Comparison of ENCODE assay signal across 21 cellular contexts in genomic region chr4:156958276-156959074, GRCh38. TPM values are rescaled to one million over a fixed set of nuclear protein-coding genes. Genes with fewer than 3 reads are reported as not detected.
A peak's percentile ranks its signal among the peaks of the same experiment; 100 is the strongest.
DNase-seq lines count a peak whose midpoint lies in the region; ATAC-seq, FAIRE-seq and TF ChIP-seq lines count a peak whose summit lies in the region.
"Had no signal": no experiment of that assay in that cellular context is flagged by ENCODE, and none has a peak within 500 bp of the region (broad histone marks: within the 10 kb centered on the region; RNA-seq: fewer than 3 reads in every experiment).

No MANE protein-coding gene starts in this region.

- peaks cover 0 to 19% (median 2%) of the 10 kb centered on the region in 11 donors for H3K9me3 Mint-ChIP-seq in naive thymus-derived CD4-positive, alpha-beta T cell
- H3K9me3 Mint-ChIP-seq: activated naive CD4-positive, alpha-beta T cell treated with anti-CD3 and anti-CD28 coated beads, Interleukin-2, amount 10 ng/mL, durations not matched to agents 7 days and 5 days had no signal

- intact Hi-C loops in HepG2 (cut with micrococcal nuclease; ENCODE audit: unreplicated experiment) = no loop called here
- intact Hi-C loops in breast epithelium (cut with DNase I; ENCODE audit: low total_unique reads) = no loop called here
- intact Hi-C loops in left colon (cut with DNase I, micrococcal nuclease) = no loop called here
- intact Hi-C loops in naive thymus-derived CD4-positive, alpha-beta T cell (cut with micrococcal nuclease) = no loop called here

- no peak overlapping the region for H3K9ac ChIP-seq in liver (ENCODE audit: low read depth in 1 of 2, low read length in 2 of 2)
- no peak overlapping the region for H3K9ac ChIP-seq in HepG2 (ENCODE audit: insufficient read depth, low read depth, low read length)

- no peaks in the 10 kb centered on the region for H3K9me3 ChIP-seq in liver (ENCODE audit: control insufficient read depth in 4 of 4, low read length in 3 of 4)
- no peaks in the 10 kb centered on the region for H3K9me3 ChIP-seq in HepG2 (ENCODE audit: low read length)
- H3K9me3 ChIP-seq in breast epithelium = no peaks in the 10 kb centered on the region
- H3K9me3 ChIP-seq in naive thymus-derived CD4-positive, alpha-beta T cell (ENCODE audit: control insufficient read depth in 2 of 3, low read length in 3 of 3) = no peaks in the 10 kb centered on the region
- H3K9me3 ChIP-seq: neutrophil had no signal

- H3K4me2 ChIP-seq in HepG2 (ENCODE audit: low read depth, low read length) = no peak overlapping the region

- POLR2A ChIA-PET in HepG2 (lab: Yijun Ruan, JAX) = no interaction called here
- POLR2A ChIA-PET in naive thymus-derived CD4-positive, alpha-beta T cell (lab: Charles Lee) = no interaction called here

- H3K4me3 ChIP-seq in liver (ENCODE audit: low read depth in 1 of 3, low read length in 3 of 3) = no peak overlapping the region
- no peak overlapping the region for H3K4me3 ChIP-seq in HepG2 (replicated peaks in 1 of 3; ENCODE audit: insufficient read depth in 1 of 3, low read depth in 2 of 3, low read length in 3 of 3)
- no peak overlapping the region for H3K4me3 ChIP-seq in breast epithelium
- H3K4me3 ChIP-seq in naive thymus-derived CD4-positive, alpha-beta T cell (ENCODE audit: low read length) = no peak overlapping the region
- H3K4me3 ChIP-seq: GM12878 had no signal

- no peaks in the 10 kb centered on the region for H3K27me3 ChIP-seq in liver (ENCODE audit: control insufficient read depth in 4 of 4, insufficient read depth in 4 of 4, low read length in 3 of 4)
- H3K27me3 ChIP-seq in HepG2 (ENCODE audit: control insufficient read depth in 1 of 2, insufficient read depth in 2 of 2, low read length in 2 of 2) = no peaks in the 10 kb centered on the region
- no peaks in the 10 kb centered on the region for H3K27me3 ChIP-seq in breast epithelium
- no peaks in the 10 kb centered on the region for H3K27me3 ChIP-seq in naive thymus-derived CD4-positive, alpha-beta T cell (ENCODE audit: control insufficient read depth in 2 of 2, insufficient read depth in 2 of 2, low read length in 2 of 2)
- H3K27me3 ChIP-seq: neutrophil had no signal

- 72% methylated on average over 2 of the region's 2 CpGs for WGBS in liver
- WGBS in HepG2 (ENCODE audit: low lambda C conversion rate) = 95% methylated on average over 2 of the region's 2 CpGs

- TF ChIP-seq CTCF in liver (IDR thresholded peaks at IDR 0.05; ENCODE audit: low read depth, low read length, missing input control) = no peak
- no peak for TF ChIP-seq CTCF in HepG2 (CRISPR knock-in tag; IDR thresholded peaks at IDR 0.05)
- TF ChIP-seq CTCF in breast epithelium (IDR thresholded peaks at IDR 0.05) = no peak

- no peak for FAIRE-seq in HepG2 (lab: Jason Lieb, UNC)
- FAIRE-seq: GM12878, small intestine had no signal

- H3K27ac ChIP-seq in liver (ENCODE audit: low read depth in 1 of 2, low read length in 2 of 2) = no peak overlapping the region
- H3K27ac ChIP-seq in HepG2 (ENCODE audit: extremely low read length, insufficient read depth, low read length) = no peak overlapping the region
- H3K27ac ChIP-seq in breast epithelium = peak overlapping the region; percentile 0 to 30
- no peak overlapping the region for H3K27ac ChIP-seq in naive thymus-derived CD4-positive, alpha-beta T cell (ENCODE audit: low read depth, low read length)
- no peak overlapping the region for H3K27ac ChIP-seq in caudate nucleus (ENCODE audit: low read depth, low read length)
- H3K27ac ChIP-seq: neutrophil had no signal

- no peak overlapping the region for H2AFZ ChIP-seq in HepG2 (ENCODE audit: low read length)

- no peaks in the 10 kb centered on the region for H3K36me3 Mint-ChIP-seq in naive thymus-derived CD4-positive, alpha-beta T cell
- H3K36me3 Mint-ChIP-seq: activated naive CD4-positive, alpha-beta T cell treated with anti-CD3 and anti-CD28 coated beads, Interleukin-2, amount 10 ng/mL, durations not matched to agents 7 days and 5 days; memory B cell; stimulated activated effector memory CD8-positive, alpha-beta T cell treated with anti-CD3 and anti-CD28 coated beads, Interleukin-12 subunit alpha, Interleukin-12 subunit beta, amount 100 ng/mL, for 72 hours had no signal

- no TSS peak for BruUV-seq in HepG2 (replicated peaks; lab: Mats Ljungman, UMichigan)

- TF ChIP-seq RAD21 in liver (IDR thresholded peaks at IDR 0.05) (no peak), HepG2 (CRISPR knock-in tag; IDR thresholded peaks at IDR 0.05) (no peak)

- H4K20me1 ChIP-seq in HepG2 (ENCODE audit: insufficient read depth, low read length) = no peaks in the 10 kb centered on the region

- H3K4me3 Mint-ChIP-seq in naive thymus-derived CD4-positive, alpha-beta T cell = no peak overlapping the region
- H3K4me3 Mint-ChIP-seq: activated CD4-positive, alpha-beta T cell treated with anti-CD3 and anti-CD28 coated beads for 36 hours; activated naive CD4-positive, alpha-beta T cell treated with anti-CD3 and anti-CD28 coated beads, Interleukin-2, amount 10 ng/mL, durations not matched to agents 7 days and 5 days; memory B cell; stimulated activated effector memory CD8-positive, alpha-beta T cell treated with anti-CD3 and anti-CD28 coated beads, Interleukin-12 subunit alpha, Interleukin-12 subunit beta, amount 100 ng/mL, for 72 hours; type B pancreatic cell had no signal

- H3K4me1 Mint-ChIP-seq in naive thymus-derived CD4-positive, alpha-beta T cell = peaks cover 0 to 2% (median 0%) of the 10 kb centered on the region in 7 donors
- H3K4me1 Mint-ChIP-seq: activated CD4-positive, alpha-beta T cell treated with anti-CD3 and anti-CD28 coated beads for 36 hours; activated naive CD4-positive, alpha-beta T cell treated with anti-CD3 and anti-CD28 coated beads, Interleukin-2, amount 10 ng/mL, durations not matched to agents 7 days and 5 days; memory B cell; stimulated activated effector memory CD8-positive, alpha-beta T cell treated with anti-CD3 and anti-CD28 coated beads, Interleukin-12 subunit alpha, Interleukin-12 subunit beta, amount 100 ng/mL, for 72 hours had no signal

- H3K4me1 ChIP-seq in liver (ENCODE audit: control insufficient read depth in 4 of 4, insufficient read depth in 4 of 4, low read length in 3 of 4) = peaks cover 7 to 33% (median 19%) of the 10 kb centered on the region in 4 donors
- H3K4me1 ChIP-seq in HepG2 (ENCODE audit: insufficient read depth, low read length) = peaks cover 39% of the 10 kb centered on the region
- H3K4me1 ChIP-seq in breast epithelium = no peaks in the 10 kb centered on the region
- no peaks in the 10 kb centered on the region for H3K4me1 ChIP-seq in naive thymus-derived CD4-positive, alpha-beta T cell (ENCODE audit: control insufficient read depth in 2 of 2, insufficient read depth in 2 of 2, low read length in 2 of 2)

- no peak for TF ChIP-seq EP300 in HepG2 (IDR thresholded peaks at IDR 0.05; ENCODE audit: low read depth in 2 of 2, low read length in 2 of 2)
- TF ChIP-seq EP300 in HepG2 (CRISPR knock-in tag; IDR thresholded peaks at IDR 0.05; ENCODE audit: borderline replicate concordance) = no peak

- peaks cover 2% of the 10 kb centered on the region for H3K79me2 ChIP-seq in HepG2 (ENCODE audit: insufficient read depth, low read length)

- H3K36me3 ChIP-seq in liver (ENCODE audit: control insufficient read depth in 4 of 4, insufficient read depth in 3 of 4, low read depth in 1 of 4, low read length in 3 of 4) (no peaks in the 10 kb centered on the region), HepG2 (replicated peaks in 1 of 2; ENCODE audit: control insufficient read depth in 1 of 2, insufficient read depth in 2 of 2, low read length in 2 of 2) (no peaks in the 10 kb centered on the region), breast epithelium (no peaks in the 10 kb centered on the region)
- H3K36me3 ChIP-seq in naive thymus-derived CD4-positive, alpha-beta T cell (ENCODE audit: control insufficient read depth in 2 of 3, insufficient read depth in 3 of 3, low read length in 3 of 3) = no peaks in the 10 kb centered on the region
- H3K36me3 ChIP-seq: neutrophil had no signal

- ATAC-seq in HepG2 (no peak), left colon (peak; percentile 59), HG03521 (IDR thresholded peaks at IDR 0.05; ENCODE audit: unreplicated experiment) (no peak)
- ATAC-seq in naive thymus-derived CD4-positive, alpha-beta T cell = no peak
- ATAC-seq: activated CD4-positive, alpha-beta T cell treated with anti-CD3 and anti-CD28 coated beads for 36 hours; GM12878; stimulated activated effector memory CD8-positive, alpha-beta T cell treated with anti-CD3 and anti-CD28 coated beads, Interleukin-12 subunit alpha, Interleukin-12 subunit beta, amount 100 ng/mL, for 72 hours had no signal

- no peak overlapping the region for H3K27ac Mint-ChIP-seq in naive thymus-derived CD4-positive, alpha-beta T cell
- H3K27ac Mint-ChIP-seq: activated CD4-positive, alpha-beta T cell treated with anti-CD3 and anti-CD28 coated beads for 36 hours; activated naive CD4-positive, alpha-beta T cell treated with anti-CD3 and anti-CD28 coated beads, Interleukin-2, amount 10 ng/mL, durations not matched to agents 7 days and 5 days; memory B cell; stimulated activated effector memory CD8-positive, alpha-beta T cell treated with anti-CD3 and anti-CD28 coated beads, Interleukin-12 subunit alpha, Interleukin-12 subunit beta, amount 100 ng/mL, for 72 hours; type B pancreatic cell had no signal

- H3K27me3 Mint-ChIP-seq in naive thymus-derived CD4-positive, alpha-beta T cell = peaks cover 0 to 10% (median 0%) of the 10 kb centered on the region in 5 donors
- H3K27me3 Mint-ChIP-seq: activated naive CD4-positive, alpha-beta T cell treated with anti-CD3 and anti-CD28 coated beads, Interleukin-2, amount 10 ng/mL, durations not matched to agents 7 days and 5 days; memory B cell; type B pancreatic cell had no signal

- DNase-seq in HepG2 (ENCODE audit: low spot score) = no peak
- DNase-seq in breast epithelium (ENCODE audit: low spot score in 2 of 2) = no peak
- DNase-seq in left colon = no peak
- no peak for DNase-seq in naive thymus-derived CD4-positive, alpha-beta T cell
- DNase-seq in caudate nucleus (lab: John Stamatoyannopoulos, UW) = no peak
- no peak for DNase-seq in ureter (ENCODE audit: low spot score)
- DNase-seq: activated CD4-positive, alpha-beta T cell treated with anti-CD3 and anti-CD28 coated beads for 36 hours; activated naive CD4-positive, alpha-beta T cell treated with anti-CD3 and anti-CD28 coated beads, Interleukin-2, amount 10 ng/mL, durations not matched to agents 7 days and 5 days; effector CD8-positive, alpha-beta T cell; H7; NCI-H1092; NCI-H2171 treated with DMSO at 0.1 percent for 48 hours; SHP77; small intestine had no signal

- CTCF ChIA-PET in HepG2 (lab: Yijun Ruan, JAX; ENCODE audit: low intra/inter-chr PET ratio, low total read pairs) = no interaction called here
- CTCF ChIA-PET in naive thymus-derived CD4-positive, alpha-beta T cell (lab: Charles Lee) = no interaction called here

- in situ Hi-C loops in HepG2 (cut with HindIII; ENCODE audit: extremely low pct_ligation_motif_present, low pct_unique_long_range_greater_than_20kb) = loop anchor here (25.0 kb wide), 1 partner anchor 1079 kb away; no protein-coding TSS in a partner anchor

- TF ChIP-seq POLR2A in HepG2 (IDR thresholded peaks at IDR 0.05; ENCODE audit: insufficient read depth in 1 of 2, low read depth in 2 of 2, low read length in 2 of 2) = no peak
- TF ChIP-seq POLR2A in breast epithelium (IDR thresholded peaks at IDR 0.05) = no peak

RNA-seq across cellular contexts. Expression of gene PDGFC, which starts 13.1 kb away (rescaled TPM):
- total RNA-seq in liver (10 to 100 TPM; 11.1 to 25.7 TPM), HepG2 (2016; rRNA removed; fragmentation: Illumina TruSeq; extraction: Trizol) (6.8 and 9.1 TPM in 2 replicates), breast epithelium (10 to 100 TPM; 32.4 to 59.7 (median 54.4) TPM), left colon (10 to 100 TPM in 1 of 2 donors, 1 to 10 TPM in 1; 3.8 to 14.3 TPM), ureter (13.8 TPM)
- polyA plus RNA-seq in liver (1 to 10 TPM; 5.8 to 8.3 TPM), HepG2 (2011; rRNA removed) (4.1 and 4.6 TPM in 2 replicates)
- 1.2 and 1.8 TPM in 2 replicates for total RNA-seq in HepG2 (2016; cell fraction: cytosol; rRNA removed; fragmentation: Illumina TruSeq; extraction: Trizol; ENCODE audit: low read depth)
- 8.4 and 8.6 TPM in 2 replicates for total RNA-seq in HepG2 (2016; cell fraction: insoluble cytoplasmic fraction; rRNA removed; fragmentation: Illumina TruSeq; extraction: Trizol)
- total RNA-seq in HepG2 (2016; cell fraction: membrane; rRNA removed; fragmentation: Illumina TruSeq; extraction: Trizol) = 3.8 and 6.4 TPM in 2 replicates
- total RNA-seq in HepG2 (2016; cell fraction: nucleus; rRNA removed; fragmentation: Illumina TruSeq; extraction: Trizol) = 14.5 and 17.0 TPM in 2 replicates
- polyA plus RNA-seq in HepG2 (2011; cell fraction: cytosol; rRNA removed) = 2.0 and 2.9 TPM in 2 replicates
- polyA plus RNA-seq in HepG2 (2011; cell fraction: nucleus; rRNA removed) = 2.3 and 2.9 TPM in 2 replicates
- 6.0 and 8.4 TPM in 2 replicates for polyA plus RNA-seq in HepG2 (2012)
- polyA plus RNA-seq in HepG2 (2016; cell fraction: cytosol; fragmentation: Illumina TruSeq; extraction: Trizol; ENCODE audit: low read depth) = 0.43 and 0.67 TPM in 2 replicates
- polyA plus RNA-seq in HepG2 (2016; cell fraction: insoluble cytoplasmic fraction; fragmentation: Illumina TruSeq; extraction: Trizol; ENCODE audit: low read depth) = 7.1 and 7.3 TPM in 2 replicates
- polyA plus RNA-seq in HepG2 (2016; cell fraction: membrane; fragmentation: Illumina TruSeq; extraction: Trizol; ENCODE audit: low read depth) = 2.5 and 2.7 TPM in 2 replicates
- polyA plus RNA-seq in HepG2 (2016; cell fraction: nucleus; fragmentation: Illumina TruSeq; extraction: Trizol; ENCODE audit: insufficient read depth, low read depth) = 8.0 and 8.3 TPM in 2 replicates
- polyA minus RNA-seq in HepG2 (2011; rRNA and poly(A)+ RNA removed; ENCODE audit: low replicate concordance) = 5.0 TPM in 1 of 2 replicates, not detected in the other
- 9.2 and 11.6 TPM in 2 replicates for polyA minus RNA-seq in HepG2 (2011; cell fraction: cytosol; rRNA and poly(A)+ RNA removed)
- 40.5 and 45.4 TPM in 2 replicates for polyA minus RNA-seq in HepG2 (2011; cell fraction: nucleus; rRNA and poly(A)+ RNA removed)
- total RNA-seq in naive thymus-derived CD4-positive, alpha-beta T cell = 1 to 10 TPM in 2 of 5 experiments, under 1 TPM in 1, not detected in 2; 0.19 to 2.0 (median 1.2) TPM
- polyA plus RNA-seq in naive thymus-derived CD4-positive, alpha-beta T cell = not detected
- total RNA-seq: activated CD4-positive, alpha-beta T cell treated with anti-CD3 and anti-CD28 coated beads for 36 hours had no signal

Comparison
In these comparisons a context has a peak if more than half of its experiments do, and no peak if none do; other contexts are left out.
1. H3K27ac ChIP-seq: peak in breast epithelium (2 of 2); none in liver (0 of 2), HepG2 (single experiment), naive thymus-derived CD4-positive, alpha-beta T cell (single experiment) and caudate nucleus (single experiment).